Comparison of ENCODE assay signal across 1 cellular context in the genomic region with DNA sequence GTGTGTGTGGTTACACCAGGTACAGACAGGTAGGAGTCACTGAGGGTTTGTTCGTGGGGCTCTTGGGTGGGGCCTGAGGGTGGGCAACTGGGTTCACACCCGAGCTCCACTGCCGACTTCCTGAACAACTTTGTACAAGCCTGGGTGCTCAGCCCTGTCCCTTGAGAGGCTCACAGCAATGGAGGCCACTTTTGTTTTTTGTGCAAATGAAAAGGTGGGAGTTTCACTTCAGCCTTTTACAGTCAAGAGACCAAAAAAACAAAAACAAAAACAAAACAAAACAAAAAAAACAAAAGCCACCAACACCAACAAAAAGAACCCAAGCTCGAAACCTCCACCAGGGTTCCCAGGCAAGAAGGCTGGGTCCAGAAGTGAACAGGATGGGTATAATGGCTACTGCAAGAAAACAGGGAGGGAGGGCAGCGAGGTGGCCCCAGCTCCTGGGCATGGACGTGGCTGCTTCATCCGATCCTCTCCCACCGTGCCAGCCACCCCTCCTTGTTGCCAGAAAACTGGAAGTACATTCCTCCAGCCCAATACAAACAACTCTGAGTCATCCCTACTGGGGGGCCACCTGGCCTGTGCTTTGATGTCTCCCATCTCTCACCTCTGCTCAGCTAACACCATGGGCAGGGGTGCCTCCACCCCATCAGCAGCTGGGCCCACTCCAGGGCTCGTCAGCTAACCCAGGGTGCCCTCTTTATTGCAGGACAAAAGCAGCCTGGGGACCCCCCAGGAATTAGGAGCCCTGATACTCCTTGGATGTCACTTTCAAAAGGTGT.
TF ChIP-seq lines count a peak whose summit lies in the region.

No MANE protein-coding gene starts in this region.

TF ChIP-seq in HepG2, 621 proteins besides CTCF, POLR2A, EP300 and RAD21 (continued from another document and continues in another):
- no peak for TF ChIP-seq ZIK1 (CRISPR knock-in tag; IDR thresholded peaks at IDR 0.05; ENCODE audit: borderline replicate concordance, low read depth)
- TF ChIP-seq ZFP1 (CRISPR knock-in tag; IDR thresholded peaks at IDR 0.05), result peak; percentile 82
- TF ChIP-seq, protein P1, sequence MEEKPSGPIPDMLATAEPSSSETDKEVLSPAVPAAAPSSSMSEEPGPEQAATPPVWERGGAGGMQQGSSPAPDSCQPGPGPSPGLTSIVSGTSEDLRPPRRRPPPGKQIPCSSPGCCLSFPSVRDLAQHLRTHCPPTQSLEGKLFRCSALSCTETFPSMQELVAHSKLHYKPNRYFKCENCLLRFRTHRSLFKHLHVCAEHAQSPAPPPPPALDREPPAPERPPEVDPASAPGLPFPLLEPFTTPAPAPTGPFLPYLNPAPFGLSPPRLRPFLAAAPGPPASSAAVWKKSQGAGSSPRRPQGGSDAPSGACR (CRISPR knock-in tag; IDR thresholded peaks at IDR 0.05), result 0 out of 2 replicates have a peak, but pooled peaks have one; percentile 63
- peak; percentile 59; the same call in 1 of the 2 replicates for TF ChIP-seq HNF4G (IDR thresholded peaks at IDR 0.05; ENCODE audit: borderline replicate concordance, low read depth, low read length)
- 0 out of 2 replicates have a peak, but pooled peaks have one; percentile 35 for TF ChIP-seq HNF4G (CRISPR knock-in tag; IDR thresholded peaks at IDR 0.05; ENCODE audit: borderline replicate concordance, low read depth)
- TF ChIP-seq BRD4 (CRISPR knock-in tag; IDR thresholded peaks at IDR 0.05), result no peak
- TF ChIP-seq SNAPC2 (CRISPR knock-in tag; IDR thresholded peaks at IDR 0.05), result peak; percentile 57; the same call in 1 of the 2 replicates
- no peak for TF ChIP-seq ZNF446 (CRISPR knock-in tag; IDR thresholded peaks at IDR 0.05)
- no peak for TF ChIP-seq ZNF775 (CRISPR knock-in tag; IDR thresholded peaks at IDR 0.05; ENCODE audit: borderline replicate concordance)
- TF ChIP-seq, protein P2, sequence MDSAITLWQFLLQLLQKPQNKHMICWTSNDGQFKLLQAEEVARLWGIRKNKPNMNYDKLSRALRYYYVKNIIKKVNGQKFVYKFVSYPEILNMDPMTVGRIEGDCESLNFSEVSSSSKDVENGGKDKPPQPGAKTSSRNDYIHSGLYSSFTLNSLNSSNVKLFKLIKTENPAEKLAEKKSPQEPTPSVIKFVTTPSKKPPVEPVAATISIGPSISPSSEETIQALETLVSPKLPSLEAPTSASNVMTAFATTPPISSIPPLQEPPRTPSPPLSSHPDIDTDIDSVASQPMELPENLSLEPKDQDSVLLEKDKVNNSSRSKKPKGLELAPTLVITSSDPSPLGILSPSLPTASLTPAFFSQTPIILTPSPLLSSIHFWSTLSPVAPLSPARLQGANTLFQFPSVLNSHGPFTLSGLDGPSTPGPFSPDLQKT (CRISPR knock-in tag; IDR thresholded peaks at IDR 0.05; ENCODE audit: borderline replicate concordance), result no peak
- 0 out of 2 replicates have a peak, but pooled peaks have one; percentile 34 for TF ChIP-seq ARHGAP35 (CRISPR knock-in tag; IDR thresholded peaks at IDR 0.05; ENCODE audit: borderline replicate concordance)
- TF ChIP-seq BRCA1 (CRISPR knock-in tag; IDR thresholded peaks at IDR 0.05), result no peak
- TF ChIP-seq ZBTB44 (CRISPR knock-in tag; IDR thresholded peaks at IDR 0.05), result no peak; the same call in 1 of the 2 replicates
- no peak; the same call in 1 of the 2 replicates for TF ChIP-seq SALL2 (CRISPR knock-in tag; IDR thresholded peaks at IDR 0.05)
- TF ChIP-seq ZBTB40 (IDR thresholded peaks at IDR 0.05), result no peak
- peak; percentile 77 for TF ChIP-seq ZBTB40 (CRISPR knock-in tag; IDR thresholded peaks at IDR 0.05)
- TF ChIP-seq ZKSCAN8 (CRISPR knock-in tag; IDR thresholded peaks at IDR 0.05; ENCODE audit: borderline replicate concordance), result peak; percentile 73; the same call in 1 of the 2 replicates
- TF ChIP-seq ZBTB8A (CRISPR knock-in tag; IDR thresholded peaks at IDR 0.05; ENCODE audit: borderline replicate concordance, low read depth), result no peak
- TF ChIP-seq DNMT1 (CRISPR knock-in tag; IDR thresholded peaks at IDR 0.05), result no peak
- TF ChIP-seq ZNF292 (CRISPR knock-in tag; IDR thresholded peaks at IDR 0.05; ENCODE audit: borderline replicate concordance, low read depth), result 0 out of 2 replicates have a peak, but pooled peaks have one; percentile 51
- no peak for TF ChIP-seq NCOA5 (CRISPR knock-in tag; IDR thresholded peaks at IDR 0.05)
- no peak for TF ChIP-seq ZNF597 (CRISPR knock-in tag; IDR thresholded peaks at IDR 0.05)
- peak; percentile 38; the same call in 1 of the 2 replicates for TF ChIP-seq LCORL (IDR thresholded peaks at IDR 0.05)
- TF ChIP-seq LCORL (CRISPR knock-in tag; IDR thresholded peaks at IDR 0.05), result peak; percentile 99
- TF ChIP-seq, protein P3, sequence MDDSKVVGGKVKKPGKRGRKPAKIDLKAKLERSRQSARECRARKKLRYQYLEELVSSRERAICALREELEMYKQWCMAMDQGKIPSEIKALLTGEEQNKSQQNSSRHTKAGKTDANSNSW (CRISPR knock-in tag; IDR thresholded peaks at IDR 0.05; ENCODE audit: borderline replicate concordance), result no peak
- TF ChIP-seq NFRKB (IDR thresholded peaks at IDR 0.05), result no peak
- TF ChIP-seq ZNF557 (CRISPR knock-in tag; IDR thresholded peaks at IDR 0.05), result no peak; the same call in 1 of the 2 replicates
- TF ChIP-seq, protein P4, sequence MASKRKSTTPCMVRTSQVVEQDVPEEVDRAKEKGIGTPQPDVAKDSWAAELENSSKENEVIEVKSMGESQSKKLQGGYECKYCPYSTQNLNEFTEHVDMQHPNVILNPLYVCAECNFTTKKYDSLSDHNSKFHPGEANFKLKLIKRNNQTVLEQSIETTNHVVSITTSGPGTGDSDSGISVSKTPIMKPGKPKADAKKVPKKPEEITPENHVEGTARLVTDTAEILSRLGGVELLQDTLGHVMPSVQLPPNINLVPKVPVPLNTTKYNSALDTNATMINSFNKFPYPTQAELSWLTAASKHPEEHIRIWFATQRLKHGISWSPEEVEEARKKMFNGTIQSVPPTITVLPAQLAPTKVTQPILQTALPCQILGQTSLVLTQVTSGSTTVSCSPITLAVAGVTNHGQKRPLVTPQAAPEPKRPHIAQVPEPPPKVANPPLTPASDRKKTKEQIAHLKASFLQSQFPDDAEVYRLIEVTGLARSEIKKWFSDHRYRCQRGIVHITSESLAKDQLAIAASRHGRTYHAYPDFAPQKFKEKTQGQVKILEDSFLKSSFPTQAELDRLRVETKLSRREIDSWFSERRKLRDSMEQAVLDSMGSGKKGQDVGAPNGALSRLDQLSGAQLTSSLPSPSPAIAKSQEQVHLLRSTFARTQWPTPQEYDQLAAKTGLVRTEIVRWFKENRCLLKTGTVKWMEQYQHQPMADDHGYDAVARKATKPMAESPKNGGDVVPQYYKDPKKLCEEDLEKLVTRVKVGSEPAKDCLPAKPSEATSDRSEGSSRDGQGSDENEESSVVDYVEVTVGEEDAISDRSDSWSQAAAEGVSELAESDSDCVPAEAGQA (IDR thresholded peaks at IDR 0.05; ENCODE audit: low read depth), result peak; percentile 70; the same call in 1 of the 2 replicates
- TF ChIP-seq, protein P4 (CRISPR knock-in tag; IDR thresholded peaks at IDR 0.05; ENCODE audit: borderline replicate concordance), result no peak
- peak; percentile 79 for TF ChIP-seq PHF21A (CRISPR knock-in tag; IDR thresholded peaks at IDR 0.05)
- TF ChIP-seq TRAFD1 (CRISPR knock-in tag; IDR thresholded peaks at IDR 0.05; ENCODE audit: borderline replicate concordance), result 0 out of 2 replicates have a peak, but pooled peaks have one; percentile 78
